ENCODE assay signal across 7 cellular contexts in the genomic region with DNA sequence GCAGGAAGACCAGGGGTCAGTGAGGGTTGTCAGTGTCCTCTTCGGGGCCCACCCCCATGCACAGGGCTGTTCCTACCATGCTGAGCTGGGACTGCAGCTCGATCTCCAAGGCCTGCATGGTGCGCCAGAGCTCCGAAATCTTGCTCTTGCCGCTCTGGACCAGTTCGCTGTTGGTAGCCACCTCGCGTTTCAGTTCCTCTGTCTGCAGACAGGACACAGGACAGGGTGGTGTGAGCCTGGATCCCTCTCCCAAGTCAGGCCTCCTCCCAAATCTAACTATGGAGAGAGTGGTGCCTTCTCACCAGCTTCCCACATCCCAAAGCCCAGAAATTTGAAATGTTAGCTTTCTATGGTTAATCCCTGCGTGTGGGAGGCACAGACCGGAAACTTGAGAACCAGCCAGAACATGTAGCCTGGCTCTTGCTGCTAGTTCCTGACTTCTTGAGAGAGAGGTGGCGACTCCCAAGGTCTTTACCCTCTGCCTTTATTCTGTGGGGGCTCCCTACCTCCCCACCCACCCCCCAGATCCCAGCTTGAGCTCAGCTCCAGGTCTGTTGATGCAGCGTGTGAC.
A peak's percentile ranks its signal among the peaks of the same experiment; 100 is the strongest.
DNase-seq lines count a peak whose midpoint lies in the region; ATAC-seq and TF ChIP-seq lines count a peak whose summit lies in the region.
"Not testable (repeated sequence)": the region's sequence is repeated elsewhere in the genome, so short reads cannot be mapped to it uniquely, and the experiment has no call there.

No MANE protein-coding gene starts in this region.

- DNase-seq in Ammon's horn (ENCODE audit: low spot score) (peak; percentile 44), MV-4-11 (lab: John Stamatoyannopoulos, UW) (peak; percentile 59), fibroblast of pulmonary artery (ENCODE audit: low read depth) (peak; percentile 37), lower lobe of right lung (peak; percentile 23), osteoblast (ENCODE audit: insufficient read length, low spot score, missing footprints) (peak; percentile 80), stomach (peak; percentile 4)
- peak; percentile 23 for DNase-seq in activated CD8-positive, alpha-beta memory T cell treated with anti-CD3 and anti-CD28 coated beads, Interleukin-2, amount 10 ng/mL, durations not matched to agents 7 days and 5 days

- not testable (repeated sequence) for H3K4me3 Mint-ChIP-seq in activated CD8-positive, alpha-beta memory T cell treated with anti-CD3 and anti-CD28 coated beads, Interleukin-2, amount 10 ng/mL, durations not matched to agents 7 days and 5 days

- H3K4me1 ChIP-seq in lower lobe of right lung; osteoblast (ENCODE audit: insufficient read depth, low read length); stomach: not testable (repeated sequence)

- not testable (repeated sequence) for H2AFZ ChIP-seq in osteoblast (ENCODE audit: low read length)

- not testable (repeated sequence) for H3K27me3 Mint-ChIP-seq in activated CD8-positive, alpha-beta memory T cell treated with anti-CD3 and anti-CD28 coated beads, Interleukin-2, amount 10 ng/mL, durations not matched to agents 7 days and 5 days

- H3K4me3 ChIP-seq in fibroblast of pulmonary artery (replicated peaks; ENCODE audit: low read depth, low read length); lower lobe of right lung; osteoblast (ENCODE audit: insufficient read depth, low read length); stomach: not testable (repeated sequence)

- not testable (repeated sequence) for H3K27ac ChIP-seq in lower lobe of right lung; osteoblast (ENCODE audit: low read depth, low read length); stomach

- 72 to 85% (median 80%) methylated on average over 11 to 12 of the region's 12 CpGs for WGBS in stomach, 5 donors

- not testable (repeated sequence) for H3K4me1 Mint-ChIP-seq in activated CD8-positive, alpha-beta memory T cell treated with anti-CD3 and anti-CD28 coated beads, Interleukin-2, amount 10 ng/mL, durations not matched to agents 7 days and 5 days

- CTCF ChIA-PET in activated CD8-positive, alpha-beta memory T cell treated with anti-CD3 and anti-CD28 coated beads, Interleukin-2, amount 10 ng/mL, durations not matched to agents 7 days and 5 days (lab: Charles Lee), result not testable (repeated sequence)

- not testable (repeated sequence) for H4K20me1 ChIP-seq in osteoblast (ENCODE audit: insufficient read depth, low read length)

- H3K27ac Mint-ChIP-seq in activated CD8-positive, alpha-beta memory T cell treated with anti-CD3 and anti-CD28 coated beads, Interleukin-2, amount 10 ng/mL, durations not matched to agents 7 days and 5 days, result not testable (repeated sequence)

- H3K27me3 ChIP-seq in lower lobe of right lung (ENCODE audit: low read depth), result not testable (repeated sequence)
- H3K27me3 ChIP-seq in osteoblast (ENCODE audit: insufficient read depth, low read length) (peaks cover 18% of the 10 kb centered on the region), stomach (peaks cover 0 to 48% (median 0%) of the 10 kb centered on the region in 3 donors)

- intact Hi-C loops in lower lobe of right lung (cut with DNase I); stomach (cut with DNase I; ENCODE audit: low total_unique reads): not testable (repeated sequence)

- ATAC-seq in activated CD8-positive, alpha-beta memory T cell treated with anti-CD3 and anti-CD28 coated beads, Interleukin-2, amount 10 ng/mL, durations not matched to agents 7 days and 5 days; lower lobe of right lung: not testable (repeated sequence)

- not testable (repeated sequence) for H3K9me3 ChIP-seq in lower lobe of right lung; osteoblast (ENCODE audit: low read depth, low read length); stomach

- TF ChIP-seq CTCF in fibroblast of pulmonary artery (IDR thresholded peaks at IDR 0.05; ENCODE audit: low read length, missing control alignments); lower lobe of right lung (IDR thresholded peaks at IDR 0.05); osteoblast (IDR thresholded peaks at IDR 0.05; ENCODE audit: extremely low read depth, low read depth, low read length); stomach (IDR thresholded peaks at IDR 0.05): not testable (repeated sequence)

- not testable (repeated sequence) for TF ChIP-seq EP300 in stomach (IDR thresholded peaks at IDR 0.05)

- H3K36me3 ChIP-seq in lower lobe of right lung; osteoblast (ENCODE audit: insufficient read depth, low read length); stomach: not testable (repeated sequence)

- not testable (repeated sequence) for H3K9me3 Mint-ChIP-seq in activated CD8-positive, alpha-beta memory T cell treated with anti-CD3 and anti-CD28 coated beads, Interleukin-2, amount 10 ng/mL, durations not matched to agents 7 days and 5 days (ENCODE audit: low read depth)

- H3K4me2 ChIP-seq in osteoblast (ENCODE audit: insufficient read depth, low read length), result not testable (repeated sequence)

- not testable (repeated sequence) for H3K79me2 ChIP-seq in osteoblast (ENCODE audit: insufficient read depth, low read length)

- TF ChIP-seq POLR2A in stomach (IDR thresholded peaks at IDR 0.05), result not testable (repeated sequence)

- not testable (repeated sequence) for H3K36me3 Mint-ChIP-seq in activated CD8-positive, alpha-beta memory T cell treated with anti-CD3 and anti-CD28 coated beads, Interleukin-2, amount 10 ng/mL, durations not matched to agents 7 days and 5 days

Comparison
In these comparisons a context has a peak if more than half of its experiments do, and no peak if none do; other contexts are left out.
1. DNase-seq: peak in every context shown above with its lines; median percentile 80 in osteoblast; 59 in MV-4-11; 44 in Ammon's horn; 37 in fibroblast of pulmonary artery; 23 in activated CD8-positive, alpha-beta memory T cell treated with anti-CD3 and anti-CD28 coated beads, Interleukin-2, amount 10 ng/mL, durations not matched to agents 7 days and 5 days; 23 in lower lobe of right lung; 4 in stomach.